Comparison of ENCODE assay signal across 8 cellular contexts in genomic region chr9:124771867-124772621, GRCh38. TPM values are rescaled to one million over a fixed set of nuclear protein-coding genes. Genes with fewer than 3 reads are reported as not detected.
A peak's percentile ranks its signal among the peaks of the same experiment; 100 is the strongest.
DNase-seq lines count a peak whose midpoint lies in the region; ATAC-seq and TF ChIP-seq lines count a peak whose summit lies in the region.

No MANE protein-coding gene starts in this region.

- no peak overlapping the region for H4K8ac ChIP-seq in H9 (replicated peaks; ENCODE audit: insufficient read length, low read depth, low read length)

- H3K27me3 ChIP-seq in H9 (ENCODE audit: insufficient read depth, low read length) (peaks cover 2% of the 10 kb centered on the region; the same call in 1 of the 2 replicates), OCI-LY1 (ENCODE audit: insufficient read depth, low read length) (no peaks in the 10 kb centered on the region), adrenal gland (peaks cover 25% of the 10 kb centered on the region), cardiac muscle cell (peaks cover 7% of the 10 kb centered on the region)

- H2BK20ac ChIP-seq in H9 (ENCODE audit: low read depth, low read length, poor library complexity, severe bottlenecking): no peak overlapping the region

- no peaks in the 10 kb centered on the region for H3K79me1 ChIP-seq in H9 (ENCODE audit: insufficient read depth, low read depth, low read length, poor library complexity, severe bottlenecking)

- H3K23me2 ChIP-seq in H9 (ENCODE audit: insufficient read length, low read depth, low read length, poor library complexity, severe bottlenecking): peaks cover 14% of the 10 kb centered on the region

- no peak overlapping the region for H3K18ac ChIP-seq in H9 (ENCODE audit: insufficient read length, low read depth, low read length)

- peak overlapping the region in 1 of 3 experiments; percentile 100; a peak in 1 of 7 replicates for H3K27ac Mint-ChIP-seq in H9

- no peak overlapping the region for H4K91ac ChIP-seq in H9 (ENCODE audit: insufficient read length, low read depth, low read length)

- H2AFZ ChIP-seq in H9 (ENCODE audit: low read length) (peak overlapping the region; percentile 48), OCI-LY1 (ENCODE audit: low read length) (no peak overlapping the region)

- H3K27me3 Mint-ChIP-seq in H9 (ENCODE audit: low read depth): peaks cover 57% of the 10 kb centered on the region

- no peak overlapping the region for H3T11ph ChIP-seq in H9 (ENCODE audit: low read length)

- H3K9me2 ChIP-seq in OCI-LY1 (ENCODE audit: low read depth, low read length): no peaks in the 10 kb centered on the region

- H3K4me1 ChIP-seq in H9 (ENCODE audit: insufficient read depth, low read length) (peaks cover 2% of the 10 kb centered on the region; the same call in 1 of the 2 replicates), OCI-LY1 (ENCODE audit: insufficient read depth, low read length, severe bottlenecking) (peaks cover 48% of the 10 kb centered on the region), adrenal gland (replicated peaks in 1 of 2) (peaks cover 12 to 19% of the 10 kb centered on the region in 2 donors), cardiac muscle cell (ENCODE audit: low read depth) (peaks cover 16% of the 10 kb centered on the region)

- no peaks in the 10 kb centered on the region; the same call in 1 of the 2 replicates for H3F3A ChIP-seq in OCI-LY1 (ENCODE audit: insufficient read depth, low read length)

- H3K4me3 ChIP-seq in OCI-LY1 (ENCODE audit: low read depth, low read length, poor library complexity, severe bottlenecking): peak overlapping the region; percentile 75
- H3K4me3 ChIP-seq in adrenal gland: peak overlapping the region in 2 of 4 donors; percentile 71 to 81
- peak overlapping the region; percentile 90 for H3K4me3 ChIP-seq in cardiac muscle cell

- no CpG with 5 or more reads among the region's 37 CpGs for WGBS in H9 (ENCODE audit: extremely low coverage, insufficient read length, low lambda C conversion rate)
- WGBS in adrenal gland, 4 donors: 17 to 28% (median 19%) methylated on average over 21 to 37 of the region's 37 CpGs

- H3K56ac ChIP-seq in H9 (ENCODE audit: insufficient read length, low read depth, low read length): no peak overlapping the region

- intact Hi-C loops in adrenal gland (cut with DNase I): loop anchor here (2.0 to 10.0 kb wide), 2 partner anchors 81 to 603 kb away; partner anchors contain the start of gene WDR38 (in 1 of the 2)

- peak; percentile 99 for TF ChIP-seq CTCF in H9 (conservative IDR thresholded peaks at IDR 0.05)
- TF ChIP-seq CTCF in OCI-LY1 (IDR thresholded peaks at IDR 0.05; ENCODE audit: low read length): peak; percentile 91
- TF ChIP-seq CTCF in adrenal gland (IDR thresholded peaks at IDR 0.05): peak; percentile 88 to 97 (median 95)
- peak; percentile 82 for TF ChIP-seq CTCF in cardiac muscle cell (IDR thresholded peaks at IDR 0.05; ENCODE audit: low read depth, low read length)

- no peak overlapping the region for H3K23ac ChIP-seq in H9 (ENCODE audit: insufficient read length, low read depth, low read length)

- no peak overlapping the region for H3K4ac ChIP-seq in H9 (ENCODE audit: low read depth, low read length)

- ATAC-seq in HG02973 (IDR thresholded peaks at IDR 0.05; ENCODE audit: unreplicated experiment): no peak

- no peaks in the 10 kb centered on the region for H3K36me3 ChIP-seq in OCI-LY1 (ENCODE audit: insufficient read depth, low read length)
- H3K36me3 ChIP-seq in adrenal gland (replicated peaks in 1 of 2): no peaks in the 10 kb centered on the region
- H3K36me3 ChIP-seq in cardiac muscle cell: no peaks in the 10 kb centered on the region

- peak overlapping the region; percentile 85 for H3K4me3 Mint-ChIP-seq in H9

- H3K14ac ChIP-seq in H9 (ENCODE audit: insufficient read depth, low read length): no peak overlapping the region

- DNase-seq in C1 segment of cervical spinal cord (lab: John Stamatoyannopoulos, UW) (peak in 10 of 14 donors; percentile 14 to 73 (median 61)), H9 (peak; percentile 88), adrenal gland (peak; percentile 66 to 82 (median 78)), cardiac muscle cell (ENCODE audit: low read depth in 1 of 2, low spot score in 1 of 2) (peak; percentile 81 to 92), occipital lobe (lab: John Stamatoyannopoulos, UW) (peak; percentile 33), KG1 (lab: John Stamatoyannopoulos, UW) (no peak)

- H3K9ac ChIP-seq in H9 (ENCODE audit: extremely low read depth, insufficient read length, low read length) (no peak overlapping the region), OCI-LY1 (ENCODE audit: low read length) (peak overlapping the region; percentile 49)

- H3K4me2 ChIP-seq in H9 (ENCODE audit: insufficient read depth, insufficient read length, low read length) (peak overlapping the region; percentile 61), OCI-LY1 (ENCODE audit: low read length) (peak overlapping the region; percentile 79)

- H2BK5ac ChIP-seq in H9 (ENCODE audit: insufficient read length, low read length): no peak overlapping the region

- no peak overlapping the region for H2BK15ac ChIP-seq in H9 (ENCODE audit: low read depth, low read length)

- no peaks in the 10 kb centered on the region; a peak in 2 of 7 replicates for H3K36me3 Mint-ChIP-seq in H9 (ENCODE audit: insufficient read depth in 1 of 3, low read depth in 3 of 3)

- H2BK120ac ChIP-seq in H9 (ENCODE audit: low read depth, low read length, poor library complexity, severe bottlenecking): no peak overlapping the region

- H2AK5ac ChIP-seq in H9 (ENCODE audit: insufficient read length, low read length): no peak overlapping the region

- H3K9me3 ChIP-seq in H9 (ENCODE audit: control insufficient read depth, low read depth, low read length) (no peaks in the 10 kb centered on the region), OCI-LY1 (ENCODE audit: low read length) (no peaks in the 10 kb centered on the region), adrenal gland (replicated peaks in 1 of 3) (no peaks in the 10 kb centered on the region), cardiac muscle cell (ENCODE audit: low read depth) (no peaks in the 10 kb centered on the region)

- peaks cover 40 to 41% of the 10 kb centered on the region in 2 experiments for H3K4me1 Mint-ChIP-seq in H9

- no peaks in the 10 kb centered on the region for H4K20me1 ChIP-seq in H9 (ENCODE audit: control insufficient read depth, insufficient read depth, insufficient read length)
- no peaks in the 10 kb centered on the region for H4K20me1 ChIP-seq in OCI-LY1 (ENCODE audit: insufficient read depth, low read length)

- no peak for TF ChIP-seq POLR2A in adrenal gland (IDR thresholded peaks at IDR 0.05)

- no peak overlapping the region for H4K5ac ChIP-seq in H9 (ENCODE audit: insufficient read length, low read depth, low read length)

- H3K79me2 ChIP-seq in H9 (ENCODE audit: insufficient read depth, low read length) (peaks cover 9% of the 10 kb centered on the region; the same call in 1 of the 2 replicates), OCI-LY1 (ENCODE audit: insufficient read depth, low read length) (0 out of 2 replicates have a peak, but pooled peaks cover 4% of the 10 kb centered on the region)

- no peak overlapping the region for H2BK12ac ChIP-seq in H9 (ENCODE audit: insufficient read length, low read depth, low read length)

- H3K9me3 Mint-ChIP-seq in H9: 0 out of 5 replicates have a peak, but pooled peaks cover 0 to 2% of the 10 kb centered on the region in 2 experiments

- H3K27ac ChIP-seq in H9 (ENCODE audit: insufficient read length, low read depth, low read length) (no peak overlapping the region), OCI-LY1 (ENCODE audit: low read depth, low read length, poor library complexity, severe bottlenecking) (no peak overlapping the region), adrenal gland (peak overlapping the region in 3 of 5 donors; percentile 63 to 75 (median 71)), cardiac muscle cell (peak overlapping the region; percentile 96)

RNA-seq across cellular contexts. Expression of gene NR6A1, which starts 0.9 kb away (rescaled TPM):
- total RNA-seq in H9 (2021) (98.9 and 99.3 TPM in 2 replicates), adrenal gland (1 to 10 TPM in 7 of 8 donors, under 1 TPM in 1; 0.83 to 2.4 (median 1.5) TPM), cardiac muscle cell (12.8 and 19.8 TPM in 2 replicates), occipital lobe (2.0 TPM)
- polyA plus RNA-seq in adrenal gland (1 to 10 TPM in 2 of 3 donors, under 1 TPM in 1; 0.46 to 1.4 (median 1.1) TPM), cardiac muscle cell (3.2 and 5.8 TPM in 2 replicates)

RNA-seq across cellular contexts. Expression of gene OLFML2A, which starts 4.9 kb away (rescaled TPM):
- 5.8 and 6.0 TPM in 2 replicates for total RNA-seq in H9 (2021)
- total RNA-seq in adrenal gland: 10 to 100 TPM in 4 of 8 donors, 1 to 10 TPM in 4; 5.0 to 21.4 (median 10.3) TPM
- polyA plus RNA-seq in adrenal gland: 1 to 10 TPM; 1.7 to 3.4 (median 2.9) TPM
- total RNA-seq in cardiac muscle cell: 4.7 and 10.7 TPM in 2 replicates
- 2.6 and 3.4 TPM in 2 replicates for polyA plus RNA-seq in cardiac muscle cell
- total RNA-seq in occipital lobe: 2.5 TPM

Comparison
In these comparisons a context has a peak if more than half of its experiments do, and no peak if none do; other contexts are left out.
1. H3K27ac ChIP-seq: peak in adrenal gland (3 of 5) and cardiac muscle cell (single experiment); none in H9 (single experiment) and OCI-LY1 (single experiment).
2. Peak in every context shown above with its lines, with median percentiles within 50 percentile points of each other: CTCF ChIP-seq.